ENCODE assay signal across 13 cellular contexts in genomic region chr13:77417897-77418296, GRCh38.
A peak's percentile ranks its signal among the peaks of the same experiment; 100 is the strongest.
DNase-seq lines count a peak whose midpoint lies in the region.
"Had no signal": no experiment of that assay in that cellular context is flagged by ENCODE, and none has a peak within 500 bp of the region (broad histone marks: within the 10 kb centered on the region; RNA-seq: fewer than 3 reads in every experiment).

No MANE protein-coding gene starts in this region.

- DNase-seq in NCI-H82 (lab: John Stamatoyannopoulos, UW), result peak; percentile 46
- DNase-seq in NCI-H82 treated with DMSO at 0.1 percent for 48 hours (lab: John Stamatoyannopoulos, UW; ENCODE audit: unreplicated experiment), result no peak
- DNase-seq in cerebellar cortex (ENCODE audit: low spot score), result peak; percentile 11
- peak; percentile 1 for DNase-seq in kidney tubule cell (ENCODE audit: low spot score)
- DNase-seq in cerebellar nuclear complex (lab: John Stamatoyannopoulos, UW), result no peak
- no peak for DNase-seq in NCI-H345 (lab: John Stamatoyannopoulos, UW)
- DNase-seq in NCI-H510A treated with DMSO at 0.1 percent for 48 hours (lab: John Stamatoyannopoulos, UW), result no peak
- DNase-seq in NCI-H1105 (lab: John Stamatoyannopoulos, UW), result no peak
- DNase-seq: 8988T; AML-193; CD4-positive, CD25-positive, alpha-beta regulatory T cell; DMS79; IMR-90 had no signal

Comparison
In these comparisons a context has a peak if more than half of its experiments do, and no peak if none do; other contexts are left out.
1. DNase-seq: peak in NCI-H82 (single experiment), cerebellar cortex (single experiment) and kidney tubule cell (single experiment); none in NCI-H82 treated with DMSO at 0.1 percent for 48 hours (single experiment), cerebellar nuclear complex (0 of 2), NCI-H345 (single experiment), NCI-H510A treated with DMSO at 0.1 percent for 48 hours (single experiment) and NCI-H1105 (single experiment).